Comparison of ENCODE assay signal across 1 cellular context in the genomic region with DNA sequence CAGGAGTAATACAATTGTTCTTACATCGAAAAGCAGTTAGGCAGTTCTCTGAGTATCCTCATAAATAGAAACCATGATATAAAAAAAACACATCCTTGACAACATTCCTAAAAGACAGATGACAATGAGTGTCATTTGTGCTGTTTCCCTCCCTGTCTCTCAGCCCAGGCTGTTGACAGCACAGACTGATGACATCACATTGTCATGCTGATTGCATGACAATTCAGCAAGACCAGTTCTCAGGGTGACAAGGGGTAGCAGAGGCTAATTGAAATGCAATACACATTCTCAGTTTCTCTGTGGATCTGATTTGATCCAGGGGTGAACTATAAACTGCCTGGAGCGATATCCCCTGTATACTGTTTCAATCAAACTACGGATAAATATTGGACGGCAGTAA.
TF ChIP-seq lines count a peak whose summit lies in the region.

No MANE protein-coding gene starts in this region.

TF ChIP-seq in K562, 482 proteins besides CTCF, POLR2A, EP300 and RAD21 (continued from another document and continues in another):
- TF ChIP-seq, protein P1, sequence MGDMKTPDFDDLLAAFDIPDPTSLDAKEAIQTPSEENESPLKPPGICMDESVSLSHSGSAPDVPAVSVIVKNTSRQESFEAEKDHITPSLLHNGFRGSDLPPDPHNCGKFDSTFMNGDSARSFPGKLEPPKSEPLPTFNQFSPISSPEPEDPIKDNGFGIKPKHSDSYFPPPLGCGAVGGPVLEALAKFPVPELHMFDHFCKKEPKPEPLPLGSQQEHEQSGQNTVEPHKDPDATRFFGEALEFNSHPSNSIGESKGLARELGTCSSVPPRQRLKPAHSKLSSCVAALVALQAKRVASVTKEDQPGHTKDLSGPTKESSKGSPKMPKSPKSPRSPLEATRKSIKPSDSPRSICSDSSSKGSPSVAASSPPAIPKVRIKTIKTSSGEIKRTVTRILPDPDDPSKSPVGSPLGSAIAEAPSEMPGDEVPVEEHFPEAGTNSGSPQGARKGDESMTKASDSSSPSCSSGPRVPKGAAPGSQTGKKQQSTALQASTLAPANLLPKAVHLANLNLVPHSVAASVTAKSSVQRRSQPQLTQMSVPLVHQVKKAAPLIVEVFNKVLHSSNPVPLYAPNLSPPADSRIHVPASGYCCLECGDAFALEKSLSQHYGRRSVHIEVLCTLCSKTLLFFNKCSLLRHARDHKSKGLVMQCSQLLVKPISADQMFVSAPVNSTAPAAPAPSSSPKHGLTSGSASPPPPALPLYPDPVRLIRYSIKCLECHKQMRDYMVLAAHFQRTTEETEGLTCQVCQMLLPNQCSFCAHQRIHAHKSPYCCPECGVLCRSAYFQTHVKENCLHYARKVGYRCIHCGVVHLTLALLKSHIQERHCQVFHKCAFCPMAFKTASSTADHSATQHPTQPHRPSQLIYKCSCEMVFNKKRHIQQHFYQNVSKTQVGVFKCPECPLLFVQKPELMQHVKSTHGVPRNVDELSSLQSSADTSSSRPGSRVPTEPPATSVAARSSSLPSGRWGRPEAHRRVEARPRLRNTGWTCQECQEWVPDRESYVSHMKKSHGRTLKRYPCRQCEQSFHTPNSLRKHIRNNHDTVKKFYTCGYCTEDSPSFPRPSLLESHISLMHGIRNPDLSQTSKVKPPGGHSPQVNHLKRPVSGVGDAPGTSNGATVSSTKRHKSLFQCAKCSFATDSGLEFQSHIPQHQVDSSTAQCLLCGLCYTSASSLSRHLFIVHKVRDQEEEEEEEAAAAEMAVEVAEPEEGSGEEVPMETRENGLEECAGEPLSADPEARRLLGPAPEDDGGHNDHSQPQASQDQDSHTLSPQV (IDR thresholded peaks at IDR 0.05): peak; percentile 79
- TF ChIP-seq CBX3 (IDR thresholded peaks at IDR 0.05; ENCODE audit: borderline replicate concordance in 1 of 2, low read length in 2 of 2): peak in 1 of 2 experiments; percentile 38; a peak in 1 of 3 replicates
- TF ChIP-seq, protein P2, sequence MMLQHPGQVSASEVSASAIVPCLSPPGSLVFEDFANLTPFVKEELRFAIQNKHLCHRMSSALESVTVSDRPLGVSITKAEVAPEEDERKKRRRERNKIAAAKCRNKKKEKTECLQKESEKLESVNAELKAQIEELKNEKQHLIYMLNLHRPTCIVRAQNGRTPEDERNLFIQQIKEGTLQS (IDR thresholded peaks at IDR 0.05): peak; percentile 92
- TF ChIP-seq, protein P2 (CRISPR knock-in tag; conservative IDR thresholded peaks at IDR 0.05): no peak
- TF ChIP-seq ILK (tag; IDR thresholded peaks at IDR 0.05; ENCODE audit: borderline replicate concordance, low read depth): no peak
- no peak for TF ChIP-seq IFI16 (CRISPR knock-in tag; IDR thresholded peaks at IDR 0.05)
- no peak; the same call in 1 of the 2 replicates for TF ChIP-seq ZNF197 (CRISPR knock-in tag; IDR thresholded peaks at IDR 0.05; ENCODE audit: low read depth)
- TF ChIP-seq HMG20A (CRISPR knock-in tag; conservative IDR thresholded peaks at IDR 0.05): no peak
- no peak for TF ChIP-seq NCOA2 (IDR thresholded peaks at IDR 0.05; ENCODE audit: partially characterized antibody in 2 of 2)
- peak; percentile 70 to 88; a peak in 3 of 4 replicates for TF ChIP-seq FOXK2 (conservative IDR thresholded peaks at IDR 0.05 in 1 of 2, IDR thresholded peaks at IDR 0.05 in 1 of 2; ENCODE audit: low read depth in 2 of 2)
- TF ChIP-seq CBX5 (IDR thresholded peaks at IDR 0.05; ENCODE audit: borderline replicate concordance, low read depth): no peak
- peak; percentile 70; the same call in 1 of the 2 replicates for TF ChIP-seq BACH1 (tag; IDR thresholded peaks at IDR 0.05)
- TF ChIP-seq, protein P3, sequence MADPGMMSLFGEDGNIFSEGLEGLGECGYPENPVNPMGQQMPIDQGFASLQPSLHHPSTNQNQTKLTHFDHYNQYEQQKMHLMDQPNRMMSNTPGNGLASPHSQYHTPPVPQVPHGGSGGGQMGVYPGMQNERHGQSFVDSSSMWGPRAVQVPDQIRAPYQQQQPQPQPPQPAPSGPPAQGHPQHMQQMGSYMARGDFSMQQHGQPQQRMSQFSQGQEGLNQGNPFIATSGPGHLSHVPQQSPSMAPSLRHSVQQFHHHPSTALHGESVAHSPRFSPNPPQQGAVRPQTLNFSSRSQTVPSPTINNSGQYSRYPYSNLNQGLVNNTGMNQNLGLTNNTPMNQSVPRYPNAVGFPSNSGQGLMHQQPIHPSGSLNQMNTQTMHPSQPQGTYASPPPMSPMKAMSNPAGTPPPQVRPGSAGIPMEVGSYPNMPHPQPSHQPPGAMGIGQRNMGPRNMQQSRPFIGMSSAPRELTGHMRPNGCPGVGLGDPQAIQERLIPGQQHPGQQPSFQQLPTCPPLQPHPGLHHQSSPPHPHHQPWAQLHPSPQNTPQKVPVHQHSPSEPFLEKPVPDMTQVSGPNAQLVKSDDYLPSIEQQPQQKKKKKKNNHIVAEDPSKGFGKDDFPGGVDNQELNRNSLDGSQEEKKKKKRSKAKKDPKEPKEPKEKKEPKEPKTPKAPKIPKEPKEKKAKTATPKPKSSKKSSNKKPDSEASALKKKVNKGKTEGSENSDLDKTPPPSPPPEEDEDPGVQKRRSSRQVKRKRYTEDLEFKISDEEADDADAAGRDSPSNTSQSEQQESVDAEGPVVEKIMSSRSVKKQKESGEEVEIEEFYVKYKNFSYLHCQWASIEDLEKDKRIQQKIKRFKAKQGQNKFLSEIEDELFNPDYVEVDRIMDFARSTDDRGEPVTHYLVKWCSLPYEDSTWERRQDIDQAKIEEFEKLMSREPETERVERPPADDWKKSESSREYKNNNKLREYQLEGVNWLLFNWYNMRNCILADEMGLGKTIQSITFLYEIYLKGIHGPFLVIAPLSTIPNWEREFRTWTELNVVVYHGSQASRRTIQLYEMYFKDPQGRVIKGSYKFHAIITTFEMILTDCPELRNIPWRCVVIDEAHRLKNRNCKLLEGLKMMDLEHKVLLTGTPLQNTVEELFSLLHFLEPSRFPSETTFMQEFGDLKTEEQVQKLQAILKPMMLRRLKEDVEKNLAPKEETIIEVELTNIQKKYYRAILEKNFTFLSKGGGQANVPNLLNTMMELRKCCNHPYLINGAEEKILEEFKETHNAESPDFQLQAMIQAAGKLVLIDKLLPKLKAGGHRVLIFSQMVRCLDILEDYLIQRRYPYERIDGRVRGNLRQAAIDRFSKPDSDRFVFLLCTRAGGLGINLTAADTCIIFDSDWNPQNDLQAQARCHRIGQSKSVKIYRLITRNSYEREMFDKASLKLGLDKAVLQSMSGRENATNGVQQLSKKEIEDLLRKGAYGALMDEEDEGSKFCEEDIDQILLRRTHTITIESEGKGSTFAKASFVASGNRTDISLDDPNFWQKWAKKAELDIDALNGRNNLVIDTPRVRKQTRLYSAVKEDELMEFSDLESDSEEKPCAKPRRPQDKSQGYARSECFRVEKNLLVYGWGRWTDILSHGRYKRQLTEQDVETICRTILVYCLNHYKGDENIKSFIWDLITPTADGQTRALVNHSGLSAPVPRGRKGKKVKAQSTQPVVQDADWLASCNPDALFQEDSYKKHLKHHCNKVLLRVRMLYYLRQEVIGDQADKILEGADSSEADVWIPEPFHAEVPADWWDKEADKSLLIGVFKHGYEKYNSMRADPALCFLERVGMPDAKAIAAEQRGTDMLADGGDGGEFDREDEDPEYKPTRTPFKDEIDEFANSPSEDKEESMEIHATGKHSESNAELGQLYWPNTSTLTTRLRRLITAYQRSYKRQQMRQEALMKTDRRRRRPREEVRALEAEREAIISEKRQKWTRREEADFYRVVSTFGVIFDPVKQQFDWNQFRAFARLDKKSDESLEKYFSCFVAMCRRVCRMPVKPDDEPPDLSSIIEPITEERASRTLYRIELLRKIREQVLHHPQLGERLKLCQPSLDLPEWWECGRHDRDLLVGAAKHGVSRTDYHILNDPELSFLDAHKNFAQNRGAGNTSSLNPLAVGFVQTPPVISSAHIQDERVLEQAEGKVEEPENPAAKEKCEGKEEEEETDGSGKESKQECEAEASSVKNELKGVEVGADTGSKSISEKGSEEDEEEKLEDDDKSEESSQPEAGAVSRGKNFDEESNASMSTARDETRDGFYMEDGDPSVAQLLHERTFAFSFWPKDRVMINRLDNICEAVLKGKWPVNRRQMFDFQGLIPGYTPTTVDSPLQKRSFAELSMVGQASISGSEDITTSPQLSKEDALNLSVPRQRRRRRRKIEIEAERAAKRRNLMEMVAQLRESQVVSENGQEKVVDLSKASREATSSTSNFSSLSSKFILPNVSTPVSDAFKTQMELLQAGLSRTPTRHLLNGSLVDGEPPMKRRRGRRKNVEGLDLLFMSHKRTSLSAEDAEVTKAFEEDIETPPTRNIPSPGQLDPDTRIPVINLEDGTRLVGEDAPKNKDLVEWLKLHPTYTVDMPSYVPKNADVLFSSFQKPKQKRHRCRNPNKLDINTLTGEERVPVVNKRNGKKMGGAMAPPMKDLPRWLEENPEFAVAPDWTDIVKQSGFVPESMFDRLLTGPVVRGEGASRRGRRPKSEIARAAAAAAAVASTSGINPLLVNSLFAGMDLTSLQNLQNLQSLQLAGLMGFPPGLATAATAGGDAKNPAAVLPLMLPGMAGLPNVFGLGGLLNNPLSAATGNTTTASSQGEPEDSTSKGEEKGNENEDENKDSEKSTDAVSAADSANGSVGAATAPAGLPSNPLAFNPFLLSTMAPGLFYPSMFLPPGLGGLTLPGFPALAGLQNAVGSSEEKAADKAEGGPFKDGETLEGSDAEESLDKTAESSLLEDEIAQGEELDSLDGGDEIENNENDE (IDR thresholded peaks at IDR 0.05; ENCODE audit: low read depth, low read length): no peak
- no peak for TF ChIP-seq FOXP1 (CRISPR knock-in tag; IDR thresholded peaks at IDR 0.05)
- TF ChIP-seq CHD2 (IDR thresholded peaks at IDR 0.05; ENCODE audit: low read depth, low read length): no peak
- TF ChIP-seq, protein P4, sequence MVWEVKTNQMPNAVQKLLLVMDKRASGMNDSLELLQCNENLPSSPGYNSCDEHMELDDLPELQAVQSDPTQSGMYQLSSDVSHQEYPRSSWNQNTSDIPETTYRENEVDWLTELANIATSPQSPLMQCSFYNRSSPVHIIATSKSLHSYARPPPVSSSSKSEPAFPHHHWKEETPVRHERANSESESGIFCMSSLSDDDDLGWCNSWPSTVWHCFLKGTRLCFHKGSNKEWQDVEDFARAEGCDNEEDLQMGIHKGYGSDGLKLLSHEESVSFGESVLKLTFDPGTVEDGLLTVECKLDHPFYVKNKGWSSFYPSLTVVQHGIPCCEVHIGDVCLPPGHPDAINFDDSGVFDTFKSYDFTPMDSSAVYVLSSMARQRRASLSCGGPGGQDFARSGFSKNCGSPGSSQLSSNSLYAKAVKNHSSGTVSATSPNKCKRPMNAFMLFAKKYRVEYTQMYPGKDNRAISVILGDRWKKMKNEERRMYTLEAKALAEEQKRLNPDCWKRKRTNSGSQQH (CRISPR knock-in tag; IDR thresholded peaks at IDR 0.05): no peak
- TF ChIP-seq, protein P5, sequence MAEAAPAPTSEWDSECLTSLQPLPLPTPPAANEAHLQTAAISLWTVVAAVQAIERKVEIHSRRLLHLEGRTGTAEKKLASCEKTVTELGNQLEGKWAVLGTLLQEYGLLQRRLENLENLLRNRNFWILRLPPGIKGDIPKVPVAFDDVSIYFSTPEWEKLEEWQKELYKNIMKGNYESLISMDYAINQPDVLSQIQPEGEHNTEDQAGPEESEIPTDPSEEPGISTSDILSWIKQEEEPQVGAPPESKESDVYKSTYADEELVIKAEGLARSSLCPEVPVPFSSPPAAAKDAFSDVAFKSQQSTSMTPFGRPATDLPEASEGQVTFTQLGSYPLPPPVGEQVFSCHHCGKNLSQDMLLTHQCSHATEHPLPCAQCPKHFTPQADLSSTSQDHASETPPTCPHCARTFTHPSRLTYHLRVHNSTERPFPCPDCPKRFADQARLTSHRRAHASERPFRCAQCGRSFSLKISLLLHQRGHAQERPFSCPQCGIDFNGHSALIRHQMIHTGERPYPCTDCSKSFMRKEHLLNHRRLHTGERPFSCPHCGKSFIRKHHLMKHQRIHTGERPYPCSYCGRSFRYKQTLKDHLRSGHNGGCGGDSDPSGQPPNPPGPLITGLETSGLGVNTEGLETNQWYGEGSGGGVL (CRISPR knock-in tag; IDR thresholded peaks at IDR 0.05): no peak
- TF ChIP-seq RBM15 (IDR thresholded peaks at IDR 0.05; ENCODE audit: insufficient read depth, low read length): no peak
- 0 out of 2 replicates have a peak, but pooled peaks have one; percentile 38 for TF ChIP-seq CEBPG (CRISPR knock-in tag; IDR thresholded peaks at IDR 0.05)
- peak; percentile 69 to 80 for TF ChIP-seq CEBPG (tag; conservative IDR thresholded peaks at IDR 0.05 in 1 of 2, IDR thresholded peaks at IDR 0.05 in 1 of 2)
- peak; percentile 68; the same call in 1 of the 2 replicates for TF ChIP-seq ZNF175 (CRISPR knock-in tag; IDR thresholded peaks at IDR 0.05; ENCODE audit: low read depth)
- TF ChIP-seq ZFPM2 (CRISPR knock-in tag; IDR thresholded peaks at IDR 0.05): 0 out of 2 replicates have a peak, but pooled peaks have one; percentile 41
- no peak for TF ChIP-seq POLR3A (IDR thresholded peaks at IDR 0.05; ENCODE audit: borderline replicate concordance, extremely low read depth, insufficient read depth, insufficient read length)
- 0 out of 2 replicates have a peak, but pooled peaks have one; percentile 5 for TF ChIP-seq PYGO2 (tag; IDR thresholded peaks at IDR 0.05)
- TF ChIP-seq ZNF589 (CRISPR knock-in tag; IDR thresholded peaks at IDR 0.05; ENCODE audit: low read depth): peak; percentile 75; the same call in 1 of the 2 replicates
- no peak for TF ChIP-seq ZKSCAN3 (CRISPR knock-in tag; IDR thresholded peaks at IDR 0.05)
- no peak for TF ChIP-seq MBD2 (IDR thresholded peaks at IDR 0.05; ENCODE audit: borderline replicate concordance, low read depth)
- TF ChIP-seq, protein P6, sequence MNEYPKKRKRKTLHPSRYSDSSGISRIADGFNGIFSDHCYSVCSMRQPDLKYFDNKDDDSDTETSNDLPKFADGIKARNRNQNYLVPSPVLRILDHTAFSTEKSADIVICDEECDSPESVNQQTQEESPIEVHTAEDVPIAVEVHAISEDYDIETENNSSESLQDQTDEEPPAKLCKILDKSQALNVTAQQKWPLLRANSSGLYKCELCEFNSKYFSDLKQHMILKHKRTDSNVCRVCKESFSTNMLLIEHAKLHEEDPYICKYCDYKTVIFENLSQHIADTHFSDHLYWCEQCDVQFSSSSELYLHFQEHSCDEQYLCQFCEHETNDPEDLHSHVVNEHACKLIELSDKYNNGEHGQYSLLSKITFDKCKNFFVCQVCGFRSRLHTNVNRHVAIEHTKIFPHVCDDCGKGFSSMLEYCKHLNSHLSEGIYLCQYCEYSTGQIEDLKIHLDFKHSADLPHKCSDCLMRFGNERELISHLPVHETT (CRISPR knock-in tag; conservative IDR thresholded peaks at IDR 0.05 in 1 of 2, IDR thresholded peaks at IDR 0.05 in 1 of 2): 0 out of 4 replicates have a peak, but pooled peaks of 1 of the 2 experiments have one; percentile 22
- TF ChIP-seq MAFF (IDR thresholded peaks at IDR 0.05; ENCODE audit: low read length): no peak
